Comparison of ENCODE assay signal across 2 cellular contexts in genomic region chr3:138547342-138547975, GRCh38.
TF ChIP-seq lines count a peak whose summit lies in the region.

No MANE protein-coding gene starts in this region.

TF ChIP-seq in IMR-90, 13 proteins besides CTCF, POLR2A, EP300 and RAD21:
- peak; percentile 60 for TF ChIP-seq MAFK (IDR thresholded peaks at IDR 0.05; ENCODE audit: low read depth, low read length)
- no peak for TF ChIP-seq CEBPB (IDR thresholded peaks at IDR 0.05; ENCODE audit: low read depth, low read length)
- TF ChIP-seq RCOR1 (IDR thresholded peaks at IDR 0.05; ENCODE audit: insufficient replicate concordance, low read length) = no peak

TF ChIP-seq in K562, 482 proteins besides CTCF, POLR2A, EP300 and RAD21:
- no peak for TF ChIP-seq CEBPG (CRISPR knock-in tag; IDR thresholded peaks at IDR 0.05)
- TF ChIP-seq CEBPG (tag; conservative IDR thresholded peaks at IDR 0.05 in 1 of 2, IDR thresholded peaks at IDR 0.05 in 1 of 2) = 0 out of 4 replicates have a peak, but pooled peaks of 1 of the 2 experiments have one; percentile 14
- 0 out of 2 replicates have a peak, but pooled peaks have one; percentile 25 for TF ChIP-seq C11orf30 (IDR thresholded peaks at IDR 0.05; ENCODE audit: low read depth)
- no peak for TF ChIP-seq TAF9B (IDR thresholded peaks at IDR 0.05; ENCODE audit: partially characterized antibody)
- peak in 1 of 2 experiments; percentile 33; a peak in 1 of 4 replicates for TF ChIP-seq TRIM24 (IDR thresholded peaks at IDR 0.05)
- TF ChIP-seq ZNF316 (IDR thresholded peaks at IDR 0.05) = peak; percentile 57
- 0 out of 2 replicates have a peak, but pooled peaks have one; percentile 8 for TF ChIP-seq MAFF (IDR thresholded peaks at IDR 0.05; ENCODE audit: low read length)
